Comparison of ENCODE assay signal across 9 cellular contexts in genomic region chr5:39218482-39219381, GRCh38. TPM values are rescaled to one million over a fixed set of nuclear protein-coding genes. Genes with fewer than 3 reads are reported as not detected.
A peak's percentile ranks its signal among the peaks of the same experiment; 100 is the strongest.
DNase-seq lines count a peak whose midpoint lies in the region; ATAC-seq lines count a peak whose summit lies in the region.
"Had no signal": no experiment of that assay in that cellular context is flagged by ENCODE, and none has a peak within 500 bp of the region (broad histone marks: within the 10 kb centered on the region; RNA-seq: fewer than 3 reads in every experiment).

No MANE protein-coding gene starts in this region.

- no peak for DNase-seq in activated CD4-positive, alpha-beta T cell treated with anti-CD3 and anti-CD28 coated beads, Interleukin-2, amount 10 ng/mL, durations not matched to agents 24 days and 14 days
- DNase-seq in activated CD4-positive, alpha-beta T cell treated with anti-CD3 and anti-CD28 coated beads, Interleukin-2, amount 50 U/mL, for 48 hours, result no peak
- DNase-seq in T-helper 17 cell (no peak), right cardiac atrium (no peak), GM19238 (ENCODE audit: insufficient read length, low spot score) (no peak)
- DNase-seq in activated CD4-positive, CD25-positive, alpha-beta regulatory T cell treated with anti-CD3 and anti-CD28 coated beads, Interleukin-2, amount 50 U/mL, for 72 hours, result no peak

- H3K27ac Mint-ChIP-seq in activated CD4-positive, alpha-beta T cell treated with anti-CD3 and anti-CD28 coated beads, Interleukin-2, amount 10 ng/mL, durations not matched to agents 24 days and 14 days, result no peak overlapping the region
- peak overlapping the region; percentile 49 for H3K27ac Mint-ChIP-seq in T-helper 17 cell

- no peaks in the 10 kb centered on the region for H3K36me3 Mint-ChIP-seq in activated CD4-positive, alpha-beta T cell treated with anti-CD3 and anti-CD28 coated beads, Interleukin-2, amount 10 ng/mL, durations not matched to agents 24 days and 14 days (ENCODE audit: low read depth)
- no peaks in the 10 kb centered on the region for H3K36me3 Mint-ChIP-seq in T-helper 17 cell (ENCODE audit: low read depth)

- H3K9me3 Mint-ChIP-seq in activated CD4-positive, alpha-beta T cell treated with anti-CD3 and anti-CD28 coated beads, Interleukin-2, amount 10 ng/mL, durations not matched to agents 24 days and 14 days, result no peaks in the 10 kb centered on the region

- no peaks in the 10 kb centered on the region for H3K27me3 Mint-ChIP-seq in activated CD4-positive, alpha-beta T cell treated with anti-CD3 and anti-CD28 coated beads, Interleukin-2, amount 10 ng/mL, durations not matched to agents 24 days and 14 days
- no peaks in the 10 kb centered on the region for H3K27me3 Mint-ChIP-seq in T-helper 17 cell

- H3K4me3 ChIP-seq in right cardiac atrium (ENCODE audit: low read length), result peak overlapping the region; percentile 11
- peak overlapping the region; percentile 24 to 48 (median 43) for H3K4me3 ChIP-seq in subcutaneous abdominal adipose tissue (ENCODE audit: low read depth in 1 of 5, low read length in 5 of 5)
- H3K4me3 ChIP-seq: A549 had no signal

- H3K36me3 ChIP-seq in subcutaneous abdominal adipose tissue (ENCODE audit: control insufficient read depth in 5 of 5, insufficient read depth in 5 of 5, low read length in 5 of 5), result no peaks in the 10 kb centered on the region

- peak overlapping the region; percentile 89 for H3K4me3 Mint-ChIP-seq in activated CD4-positive, alpha-beta T cell treated with anti-CD3 and anti-CD28 coated beads, Interleukin-2, amount 10 ng/mL, durations not matched to agents 24 days and 14 days
- peak overlapping the region; percentile 91 for H3K4me3 Mint-ChIP-seq in T-helper 17 cell

- H3K27ac ChIP-seq in right cardiac atrium (ENCODE audit: low read length) (peak overlapping the region; percentile 29), subcutaneous abdominal adipose tissue (ENCODE audit: low read depth, low read length) (peak overlapping the region; percentile 55)

- no peaks in the 10 kb centered on the region for H3K27me3 ChIP-seq in right cardiac atrium (ENCODE audit: control insufficient read depth, insufficient read depth)
- H3K27me3 ChIP-seq in subcutaneous abdominal adipose tissue (ENCODE audit: control insufficient read depth in 5 of 5, insufficient read depth in 4 of 5, low read length in 5 of 5), result no peaks in the 10 kb centered on the region

- peak overlapping the region in 1 of 5 donors; percentile 32 for H3K9ac ChIP-seq in subcutaneous abdominal adipose tissue (ENCODE audit: low read length in 5 of 5)

- 50% methylated on average over 8 of the region's 8 CpGs for WGBS in right cardiac atrium

- intact Hi-C loops in activated CD4-positive, alpha-beta T cell treated with anti-CD3 and anti-CD28 coated beads, Interleukin-2, amount 10 ng/mL, durations not matched to agents 24 days and 14 days (cut with micrococcal nuclease), result loop anchor here (5.0 to 10.0 kb wide), 3 partner anchors 159 to 1616 kb away; partner anchors contain the start of gene RPL37
- intact Hi-C loops in right cardiac atrium (cut with DNase I), result loop anchor here in 3 of 4 donors (5.0 to 10.0 kb wide), 5 partner anchors 66 to 356 kb away; no protein-coding TSS in a partner anchor

- no peaks in the 10 kb centered on the region for H3K9me3 ChIP-seq in T-helper 17 cell (ENCODE audit: control insufficient read depth, low read length, poor library complexity, severe bottlenecking)
- peaks cover 2% of the 10 kb centered on the region for H3K9me3 ChIP-seq in right cardiac atrium (ENCODE audit: control insufficient read depth, low read length)
- H3K9me3 ChIP-seq in subcutaneous abdominal adipose tissue (ENCODE audit: control insufficient read depth in 5 of 5, low read length in 5 of 5), result no peaks in the 10 kb centered on the region
- H3K9me3 ChIP-seq: A549 had no signal

- ATAC-seq in T-helper 17 cell (no peak), right cardiac atrium (peak; percentile 48 to 71), HG02981 (IDR thresholded peaks at IDR 0.05; ENCODE audit: unreplicated experiment) (no peak)

- H3K4me1 Mint-ChIP-seq in activated CD4-positive, alpha-beta T cell treated with anti-CD3 and anti-CD28 coated beads, Interleukin-2, amount 10 ng/mL, durations not matched to agents 24 days and 14 days, result peaks cover 40% of the 10 kb centered on the region
- peaks cover 38% of the 10 kb centered on the region for H3K4me1 Mint-ChIP-seq in T-helper 17 cell

- H3K4me1 ChIP-seq in right cardiac atrium (ENCODE audit: control insufficient read depth, insufficient read depth, low read length) (no peaks in the 10 kb centered on the region), subcutaneous abdominal adipose tissue (ENCODE audit: control insufficient read depth in 5 of 5, insufficient read depth in 5 of 5, low read length in 5 of 5) (peaks cover 2 to 31% (median 22%) of the 10 kb centered on the region in 5 donors)

RNA-seq across cellular contexts. Expression of gene FYB1, which starts 0.6 kb away (rescaled TPM):
- 84.9 and 93.7 TPM in 2 replicates for total RNA-seq in activated CD4-positive, alpha-beta T cell treated with anti-CD3 and anti-CD28 coated beads, Interleukin-2, amount 10 ng/mL, durations not matched to agents 24 days and 14 days
- total RNA-seq in T-helper 17 cell (100 to 1,000 TPM; 499 to 517 TPM), right cardiac atrium (1 to 10 TPM; 5.7 to 9.5 (median 7.3) TPM)
- 0.66 TPM for polyA plus RNA-seq in right cardiac atrium

Comparison
In these comparisons a context has a peak if more than half of its experiments do, and no peak if none do; other contexts are left out.
1. ATAC-seq: peak in right cardiac atrium (2 of 2); none in T-helper 17 cell (single experiment) and HG02981 (single experiment).